24 cellular contexts compared by ENCODE assay signal in genomic region chr15:77795446-77795845, GRCh38.
"Had no signal": no experiment of that assay in that cellular context is flagged by ENCODE, and none has a peak within 500 bp of the region (broad histone marks: within the 10 kb centered on the region; RNA-seq: fewer than 3 reads in every experiment).

No MANE protein-coding gene starts in this region.

- H3K36me3 Mint-ChIP-seq: activated naive CD4-positive, alpha-beta T cell treated with anti-CD3 and anti-CD28 coated beads, Interleukin-2, amount 10 ng/mL, durations not matched to agents 7 days and 5 days; activated naive CD8-positive, alpha-beta T cell treated with anti-CD3 and anti-CD28 coated beads for 36 hours; WTC11 had no signal

- H3K27me3 ChIP-seq: Peyer's patch had no signal

- H3K9me3 Mint-ChIP-seq: activated CD4-positive, alpha-beta T cell treated with anti-CD3 and anti-CD28 coated beads, Interleukin-2, amount 10 ng/mL, durations not matched to agents 24 days and 14 days; activated naive CD4-positive, alpha-beta T cell treated with anti-CD3 and anti-CD28 coated beads, Interleukin-2, amount 10 ng/mL, durations not matched to agents 7 days and 5 days; activated naive CD8-positive, alpha-beta T cell treated with anti-CD3 and anti-CD28 coated beads for 36 hours; activated T-helper 17 cell treated with anti-CD3 and anti-CD28 coated beads, Interleukin-2, amount 50 U/mL, for 72 hours; central memory CD8-positive, alpha-beta T cell had no signal

- ATAC-seq: activated T-helper 17 cell treated with anti-CD3 and anti-CD28 coated beads, Interleukin-2, amount 50 U/mL, for 72 hours; T-helper 17 cell; WTC11 had no signal

- H3K27ac Mint-ChIP-seq: activated CD4-positive, alpha-beta T cell treated with anti-CD3 and anti-CD28 coated beads, Interleukin-2, amount 10 ng/mL, durations not matched to agents 24 days and 14 days; activated naive CD4-positive, alpha-beta T cell treated with anti-CD3 and anti-CD28 coated beads, Interleukin-2, amount 10 ng/mL, durations not matched to agents 7 days and 5 days; activated naive CD8-positive, alpha-beta T cell treated with anti-CD3 and anti-CD28 coated beads for 36 hours; activated T-helper 17 cell treated with anti-CD3 and anti-CD28 coated beads, Interleukin-2, amount 50 U/mL, for 72 hours; T-helper 17 cell; WTC11 had no signal

- H3K4me1 ChIP-seq: Peyer's patch, SJSA1 had no signal

- H3K36me3 ChIP-seq: Peyer's patch, SJSA1 had no signal

- H3K4me3 ChIP-seq: Peyer's patch, SJSA1 had no signal

- DNase-seq: activated CD4-positive, alpha-beta T cell treated with anti-CD3 and anti-CD28 coated beads, Interleukin-2, amount 10 ng/mL, durations not matched to agents 24 days and 14 days; activated CD4-positive, alpha-beta T cell treated with anti-CD3 and anti-CD28 coated beads, Interleukin-2, amount 50 U/mL, for 48 hours; activated CD4-positive, CD25-positive, alpha-beta regulatory T cell treated with anti-CD3 and anti-CD28 coated beads, Interleukin-2, amount 50 U/mL, for 72 hours; activated CD8-positive, alpha-beta memory T cell treated with anti-CD3 and anti-CD28 coated beads for 24 hours; activated gamma-delta T cell; activated naive CD4-positive, alpha-beta T cell treated with anti-CD3 and anti-CD28 coated beads, Interleukin-2, amount 10 ng/mL, durations not matched to agents 7 days and 5 days; activated naive CD8-positive, alpha-beta T cell treated with anti-CD3 and anti-CD28 coated beads for 36 hours; activated T-cell treated with anti-CD3 and anti-CD28 coated beads, Interleukin-2, amount 50 U/mL, for 48 hours; Kasumi-1; NCI-H1048; NCI-H146; NCI-H187 treated with DMSO at 0.1 percent for 48 hours; NCI-H2081 treated with DMSO at 0.1 percent for 48 hours; NCI-H446; NCI-H524; Peyer's patch; SHP77; T-helper 17 cell; T-helper 9 cell had no signal

- H3K4me1 Mint-ChIP-seq: activated naive CD8-positive, alpha-beta T cell treated with anti-CD3 and anti-CD28 coated beads for 36 hours; activated T-helper 17 cell treated with anti-CD3 and anti-CD28 coated beads, Interleukin-2, amount 50 U/mL, for 72 hours; WTC11 had no signal

- H3K27me3 Mint-ChIP-seq: activated CD4-positive, alpha-beta T cell treated with anti-CD3 and anti-CD28 coated beads, Interleukin-2, amount 10 ng/mL, durations not matched to agents 24 days and 14 days; activated naive CD8-positive, alpha-beta T cell treated with anti-CD3 and anti-CD28 coated beads for 36 hours; central memory CD8-positive, alpha-beta T cell had no signal

- H3K9me3 ChIP-seq: Peyer's patch, SJSA1 had no signal

- H3K27ac ChIP-seq: Peyer's patch, RWPE1, SJSA1 had no signal

- H3K4me3 Mint-ChIP-seq: activated CD4-positive, alpha-beta T cell treated with anti-CD3 and anti-CD28 coated beads, Interleukin-2, amount 10 ng/mL, durations not matched to agents 24 days and 14 days; activated naive CD4-positive, alpha-beta T cell treated with anti-CD3 and anti-CD28 coated beads, Interleukin-2, amount 10 ng/mL, durations not matched to agents 7 days and 5 days; activated naive CD8-positive, alpha-beta T cell treated with anti-CD3 and anti-CD28 coated beads for 36 hours; activated T-helper 17 cell treated with anti-CD3 and anti-CD28 coated beads, Interleukin-2, amount 50 U/mL, for 72 hours; central memory CD8-positive, alpha-beta T cell; T-helper 17 cell; WTC11 had no signal
